In the genomic region with DNA sequence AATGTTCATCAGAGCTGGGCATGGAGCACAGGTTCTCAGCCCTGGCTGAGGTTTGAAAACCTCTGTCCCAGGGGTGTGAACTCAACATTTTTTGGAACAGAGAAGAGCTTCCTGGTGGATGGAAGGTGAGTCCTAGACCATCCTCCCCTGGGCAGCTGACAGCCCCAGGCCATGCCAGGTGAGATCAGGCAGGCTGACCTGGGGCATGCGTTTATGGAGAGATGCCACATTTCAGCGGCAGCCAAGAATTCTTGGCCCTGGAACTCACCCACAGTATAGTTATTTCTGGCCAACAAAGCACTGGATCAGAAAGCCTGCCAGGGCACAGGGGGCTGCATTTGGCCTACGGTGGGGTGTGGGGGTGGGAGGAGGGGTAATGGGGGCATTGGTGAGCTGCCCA, we compare ENCODE assay signal across 18 cellular contexts.
A peak's percentile ranks its signal among the peaks of the same experiment; 100 is the strongest.
DNase-seq lines count a peak whose midpoint lies in the region; ATAC-seq and TF ChIP-seq lines count a peak whose summit lies in the region.
"Had no signal": no experiment of that assay in that cellular context is flagged by ENCODE, and none has a peak within 500 bp of the region (broad histone marks: within the 10 kb centered on the region; RNA-seq: fewer than 3 reads in every experiment).

No MANE protein-coding gene starts in this region.

- peaks cover 5% of the 10 kb centered on the region for H3K4me1 Mint-ChIP-seq in nephron progenitor cell
- H3K4me1 Mint-ChIP-seq: GM23338 had no signal

- no peaks in the 10 kb centered on the region for H3F3A ChIP-seq in PC-3 (ENCODE audit: low read length, unreplicated experiment)

- peaks cover 6% of the 10 kb centered on the region; the same call in 1 of the 2 replicates for H3K4me1 ChIP-seq in PC-3 (ENCODE audit: insufficient read depth, low read length)

- H2AFZ ChIP-seq in PC-3 (ENCODE audit: low read length), result no peak overlapping the region
- H2AFZ ChIP-seq: GM23338 had no signal

- H3K27ac ChIP-seq in C4-2B (peak overlapping the region; percentile 36), PC-3 (ENCODE audit: low read length) (no peak overlapping the region)

- no TSS peak for BruUV-seq in PC-3 (replicated peaks; lab: Mats Ljungman, UMichigan)

- H4K20me1 ChIP-seq in PC-3 (ENCODE audit: low read length), result no peaks in the 10 kb centered on the region

- H3K27me3 Mint-ChIP-seq in nephron progenitor cell (ENCODE audit: low read depth, poor library complexity), result no peaks in the 10 kb centered on the region

- ATAC-seq in PC-3 (no peak), left cardiac atrium (peak; percentile 27 to 58)
- ATAC-seq: GM23338 had no signal

- POLR2A ChIA-PET in PC-3 (lab: Charles Lee; ENCODE audit: unreplicated experiment), result interaction anchor here (0.5 kb wide), 1 partner anchor 178 kb away, joined by 3 read pairs; no protein-coding TSS in a partner anchor

- no peak overlapping the region for H3K4me3 ChIP-seq in PC-3 (ENCODE audit: low read length)
- H3K4me3 ChIP-seq: GM23338 had no signal

- no peak overlapping the region for H3K4me2 ChIP-seq in PC-3 (ENCODE audit: low read length)
- H3K4me2 ChIP-seq: GM23338 had no signal

- H3K27ac Mint-ChIP-seq in nephron progenitor cell, result peak overlapping the region; percentile 16
- H3K27ac Mint-ChIP-seq: CD4-positive, CD25-positive, alpha-beta regulatory T cell; GM23338 had no signal

- no peaks in the 10 kb centered on the region for H3K36me3 ChIP-seq in PC-3 (ENCODE audit: low read depth, low read length)

- DNase-seq in PC-3, result peak; percentile 22
- no peak for DNase-seq in left cardiac atrium
- no peak for DNase-seq in nephron progenitor cell
- DNase-seq in MV-4-11 (lab: John Stamatoyannopoulos, UW), result no peak
- DNase-seq in COLO668 (lab: John Stamatoyannopoulos, UW; ENCODE audit: unreplicated experiment), result no peak
- DNase-seq in pons (ENCODE audit: low spot score), result no peak
- DNase-seq: AML-193; CD4-positive, CD25-positive, alpha-beta regulatory T cell; GF-D8; KG1; NCI-H1092 treated with DMSO at 0.1 percent for 48 hours; NCI-H1694; NCI-H2107; NCI-H446 treated with DMSO at 0.1 percent for 48 hours; NCI-H774; SIG-M5 had no signal

- peaks cover 50% of the 10 kb centered on the region for H3K36me3 Mint-ChIP-seq in nephron progenitor cell (ENCODE audit: low read depth)

- H3K9me3 ChIP-seq in PC-3 (ENCODE audit: low read length), result no peaks in the 10 kb centered on the region

- CTCF ChIA-PET in PC-3 (lab: Charles Lee), result no interaction called here

- no peaks in the 10 kb centered on the region for H3K79me2 ChIP-seq in PC-3 (ENCODE audit: low read length)

- no peaks in the 10 kb centered on the region for H3K9me2 ChIP-seq in PC-3 (replicated peaks; ENCODE audit: low read length)

- peaks cover 16% of the 10 kb centered on the region for H3K9me3 Mint-ChIP-seq in nephron progenitor cell
- H3K9me3 Mint-ChIP-seq: GM23338 had no signal

- no peaks in the 10 kb centered on the region for H3K27me3 ChIP-seq in PC-3 (ENCODE audit: low read length)

- intact Hi-C loops in PC-3 (cut with micrococcal nuclease) (no loop called here), left cardiac atrium (cut with DNase I) (no loop called here)

- no peak overlapping the region for H3K9ac ChIP-seq in PC-3 (ENCODE audit: low read length)

- no peak for TF ChIP-seq CTCF in C4-2B (conservative IDR thresholded peaks at IDR 0.05)
- TF ChIP-seq CTCF in PC-3 (conservative IDR thresholded peaks at IDR 0.05; ENCODE audit: low read depth, low read length), result no peak
- no peak for TF ChIP-seq CTCF in nephron progenitor cell (IDR thresholded peaks at IDR 0.05)

- H3K4me3 Mint-ChIP-seq in nephron progenitor cell, result no peak overlapping the region
- H3K4me3 Mint-ChIP-seq: CD4-positive, CD25-positive, alpha-beta regulatory T cell; GM23338 had no signal
